1 cellular context compared by ENCODE assay signal in the genomic region with DNA sequence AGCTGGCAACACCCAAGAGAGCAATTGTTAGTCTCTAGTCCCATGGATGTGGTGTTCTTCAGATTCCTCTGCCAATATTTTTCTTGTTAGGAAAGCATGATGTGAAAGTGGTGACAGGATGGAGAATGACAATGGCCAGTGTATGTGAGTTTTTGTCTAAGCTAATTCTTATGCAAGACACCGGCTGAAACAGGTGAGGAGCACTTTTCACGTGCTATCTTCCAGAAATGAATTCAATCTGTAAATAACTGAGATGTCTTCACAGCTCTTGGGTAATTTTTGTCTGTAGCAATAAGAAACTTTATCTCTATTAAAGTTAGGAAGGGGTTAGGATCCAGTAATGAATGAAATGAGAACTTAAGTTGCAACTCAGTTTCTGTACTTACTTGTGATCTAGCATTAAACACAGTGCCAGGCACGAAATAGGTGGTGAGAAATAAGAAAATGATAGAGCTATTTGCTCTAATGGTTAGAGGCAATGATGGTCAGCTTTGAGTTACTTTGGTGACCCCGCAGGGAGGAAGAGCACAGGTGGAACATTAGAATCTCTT.
TF ChIP-seq lines count a peak whose summit lies in the region.

No MANE protein-coding gene starts in this region.

TF ChIP-seq in GM23338, 12 proteins besides CTCF, POLR2A, EP300 and RAD21 (continued from another document):
- TF ChIP-seq, protein P1, sequence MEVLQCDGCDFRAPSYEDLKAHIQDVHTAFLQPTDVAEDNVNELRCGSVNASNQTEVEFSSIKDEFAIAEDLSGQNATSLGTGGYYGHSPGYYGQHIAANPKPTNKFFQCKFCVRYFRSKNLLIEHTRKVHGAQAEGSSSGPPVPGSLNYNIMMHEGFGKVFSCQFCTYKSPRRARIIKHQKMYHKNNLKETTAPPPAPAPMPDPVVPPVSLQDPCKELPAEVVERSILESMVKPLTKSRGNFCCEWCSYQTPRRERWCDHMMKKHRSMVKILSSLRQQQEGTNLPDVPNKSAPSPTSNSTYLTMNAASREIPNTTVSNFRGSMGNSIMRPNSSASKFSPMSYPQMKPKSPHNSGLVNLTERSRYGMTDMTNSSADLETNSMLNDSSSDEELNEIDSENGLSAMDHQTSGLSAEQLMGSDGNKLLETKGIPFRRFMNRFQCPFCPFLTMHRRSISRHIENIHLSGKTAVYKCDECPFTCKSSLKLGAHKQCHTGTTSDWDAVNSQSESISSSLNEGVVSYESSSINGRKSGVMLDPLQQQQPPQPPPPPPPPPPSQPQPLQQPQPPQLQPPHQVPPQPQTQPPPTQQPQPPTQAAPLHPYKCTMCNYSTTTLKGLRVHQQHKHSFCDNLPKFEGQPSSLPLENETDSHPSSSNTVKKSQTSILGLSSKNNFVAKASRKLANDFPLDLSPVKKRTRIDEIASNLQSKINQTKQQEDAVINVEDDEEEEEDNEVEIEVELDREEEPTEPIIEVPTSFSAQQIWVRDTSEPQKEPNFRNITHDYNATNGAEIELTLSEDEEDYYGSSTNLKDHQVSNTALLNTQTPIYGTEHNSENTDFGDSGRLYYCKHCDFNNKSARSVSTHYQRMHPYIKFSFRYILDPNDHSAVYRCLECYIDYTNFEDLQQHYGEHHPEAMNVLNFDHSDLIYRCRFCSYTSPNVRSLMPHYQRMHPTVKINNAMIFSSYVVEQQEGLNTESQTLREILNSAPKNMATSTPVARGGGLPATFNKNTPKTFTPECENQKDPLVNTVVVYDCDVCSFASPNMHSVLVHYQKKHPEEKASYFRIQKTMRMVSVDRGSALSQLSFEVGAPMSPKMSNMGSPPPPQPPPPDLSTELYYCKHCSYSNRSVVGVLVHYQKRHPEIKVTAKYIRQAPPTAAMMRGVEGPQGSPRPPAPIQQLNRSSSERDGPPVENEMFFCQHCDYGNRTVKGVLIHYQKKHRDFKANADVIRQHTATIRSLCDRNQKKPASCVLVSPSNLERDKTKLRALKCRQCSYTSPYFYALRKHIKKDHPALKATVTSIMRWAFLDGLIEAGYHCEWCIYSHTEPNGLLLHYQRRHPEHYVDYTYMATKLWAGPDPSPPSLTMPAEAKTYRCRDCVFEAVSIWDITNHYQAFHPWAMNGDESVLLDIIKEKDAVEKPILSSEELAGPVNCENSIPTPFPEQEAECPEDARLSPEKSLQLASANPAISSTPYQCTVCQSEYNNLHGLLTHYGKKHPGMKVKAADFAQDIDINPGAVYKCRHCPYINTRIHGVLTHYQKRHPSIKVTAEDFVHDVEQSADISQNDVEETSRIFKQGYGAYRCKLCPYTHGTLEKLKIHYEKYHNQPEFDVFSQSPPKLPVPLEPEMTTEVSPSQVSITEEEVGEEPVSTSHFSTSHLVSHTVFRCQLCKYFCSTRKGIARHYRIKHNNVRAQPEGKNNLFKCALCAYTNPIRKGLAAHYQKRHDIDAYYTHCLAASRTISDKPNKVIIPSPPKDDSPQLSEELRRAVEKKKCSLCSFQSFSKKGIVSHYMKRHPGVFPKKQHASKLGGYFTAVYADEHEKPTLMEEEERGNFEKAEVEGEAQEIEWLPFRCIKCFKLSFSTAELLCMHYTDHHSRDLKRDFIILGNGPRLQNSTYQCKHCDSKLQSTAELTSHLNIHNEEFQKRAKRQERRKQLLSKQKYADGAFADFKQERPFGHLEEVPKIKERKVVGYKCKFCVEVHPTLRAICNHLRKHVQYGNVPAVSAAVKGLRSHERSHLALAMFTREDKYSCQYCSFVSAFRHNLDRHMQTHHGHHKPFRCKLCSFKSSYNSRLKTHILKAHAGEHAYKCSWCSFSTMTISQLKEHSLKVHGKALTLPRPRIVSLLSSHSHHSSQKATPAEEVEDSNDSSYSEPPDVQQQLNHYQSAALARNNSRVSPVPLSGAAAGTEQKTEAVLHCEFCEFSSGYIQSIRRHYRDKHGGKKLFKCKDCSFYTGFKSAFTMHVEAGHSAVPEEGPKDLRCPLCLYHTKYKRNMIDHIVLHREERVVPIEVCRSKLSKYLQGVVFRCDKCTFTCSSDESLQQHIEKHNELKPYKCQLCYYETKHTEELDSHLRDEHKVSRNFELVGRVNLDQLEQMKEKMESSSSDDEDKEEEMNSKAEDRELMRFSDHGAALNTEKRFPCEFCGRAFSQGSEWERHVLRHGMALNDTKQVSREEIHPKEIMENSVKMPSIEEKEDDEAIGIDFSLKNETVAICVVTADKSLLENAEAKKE (CRISPR knock-in tag; IDR thresholded peaks at IDR 0.05), result no peak
- TF ChIP-seq EZH2 (IDR thresholded peaks at IDR 0.05; ENCODE audit: low read depth, unreplicated experiment), result no peak
- TF ChIP-seq STAT1 (IDR thresholded peaks at IDR 0.05; ENCODE audit: unreplicated experiment), result no peak
- TF ChIP-seq EZH2phosphoT487 (IDR thresholded peaks at IDR 0.05; ENCODE audit: unreplicated experiment), result no peak
- TF ChIP-seq POLR2AphosphoS5 (IDR thresholded peaks at IDR 0.05; ENCODE audit: low read depth), result no peak
- TF ChIP-seq, protein P2, sequence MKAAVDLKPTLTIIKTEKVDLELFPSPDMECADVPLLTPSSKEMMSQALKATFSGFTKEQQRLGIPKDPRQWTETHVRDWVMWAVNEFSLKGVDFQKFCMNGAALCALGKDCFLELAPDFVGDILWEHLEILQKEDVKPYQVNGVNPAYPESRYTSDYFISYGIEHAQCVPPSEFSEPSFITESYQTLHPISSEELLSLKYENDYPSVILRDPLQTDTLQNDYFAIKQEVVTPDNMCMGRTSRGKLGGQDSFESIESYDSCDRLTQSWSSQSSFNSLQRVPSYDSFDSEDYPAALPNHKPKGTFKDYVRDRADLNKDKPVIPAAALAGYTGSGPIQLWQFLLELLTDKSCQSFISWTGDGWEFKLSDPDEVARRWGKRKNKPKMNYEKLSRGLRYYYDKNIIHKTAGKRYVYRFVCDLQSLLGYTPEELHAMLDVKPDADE (IDR thresholded peaks at IDR 0.05), result no peak
- no peak for TF ChIP-seq ZNF331 (CRISPR knock-in tag; IDR thresholded peaks at IDR 0.05; ENCODE audit: low read depth)
